16 cellular contexts compared by ENCODE assay signal in genomic region chr15:68347392-68347791, GRCh38.
DNase-seq lines count a peak whose midpoint lies in the region; ATAC-seq and TF ChIP-seq lines count a peak whose summit lies in the region.
"Had no signal": no experiment of that assay in that cellular context is flagged by ENCODE, and none has a peak within 500 bp of the region (broad histone marks: within the 10 kb centered on the region; RNA-seq: fewer than 3 reads in every experiment).

No MANE protein-coding gene starts in this region.

- H3K27ac ChIP-seq in thoracic aorta, result peak overlapping the region; percentile 96 to 99
- H3K27ac ChIP-seq: upper lobe of right lung, VCaP had no signal

- H3K27me3 ChIP-seq in thoracic aorta (replicated peaks; ENCODE audit: insufficient read depth), result no peaks in the 10 kb centered on the region
- H3K27me3 ChIP-seq: upper lobe of right lung had no signal

- H3K4me3 ChIP-seq in foreskin fibroblast (ENCODE audit: low read depth in 1 of 2, low read length in 2 of 2) (no peak overlapping the region), thoracic aorta (no peak overlapping the region)
- H3K4me3 ChIP-seq: upper lobe of right lung had no signal

- H3K4me1 ChIP-seq in thoracic aorta (ENCODE audit: control insufficient read depth in 1 of 2, low read depth in 2 of 2), result peaks cover 27 to 75% of the 10 kb centered on the region in 2 donors

- peaks cover 43% of the 10 kb centered on the region for H3K36me3 ChIP-seq in thoracic aorta
- H3K36me3 ChIP-seq: upper lobe of right lung had no signal

- TF ChIP-seq CTCF in foreskin fibroblast (IDR thresholded peaks at IDR 0.05; ENCODE audit: low read depth, low read length) (no peak), thoracic aorta (IDR thresholded peaks at IDR 0.05) (no peak)

- no peaks in the 10 kb centered on the region for H3K9me3 ChIP-seq in thoracic aorta
- H3K9me3 ChIP-seq: upper lobe of right lung had no signal

- ATAC-seq in thoracic aorta (ENCODE audit: insufficient number of reproducible peaks, low FRiP score, low read depth) (no peak), HG03039 (IDR thresholded peaks at IDR 0.05; ENCODE audit: unreplicated experiment) (no peak)

- DNase-seq in HT1080 (ENCODE audit: low read depth), result peak; percentile 61
- DNase-seq in amniotic stem cell (lab: John Stamatoyannopoulos, UW), result peak; percentile 55
- peak; percentile 68 to 69 for DNase-seq in foreskin fibroblast
- no peak for DNase-seq in thoracic aorta (ENCODE audit: low spot score)
- DNase-seq in NCI-H2081 treated with DMSO at 0.1 percent for 48 hours (lab: John Stamatoyannopoulos, UW), result no peak
- DNase-seq in SK-N-DZ (ENCODE audit: low spot score), result no peak
- DNase-seq: activated CD8-positive, alpha-beta memory T cell treated with anti-CD3 and anti-CD28 coated beads for 24 hours; effector CD8-positive, alpha-beta T cell; H7; immature natural killer cell; KBM-7; NCI-H1417 treated with DMSO at 0.1 percent for 48 hours; stimulated activated naive CD4-positive, alpha-beta T cell; upper lobe of right lung had no signal

Comparison
In these comparisons a context has a peak if more than half of its experiments do, and no peak if none do; other contexts are left out.
1. DNase-seq: peak in HT1080 (single experiment), amniotic stem cell (single experiment) and foreskin fibroblast (2 of 2); none in thoracic aorta (single experiment), NCI-H2081 treated with DMSO at 0.1 percent for 48 hours (single experiment) and SK-N-DZ (single experiment).